Comparison of ENCODE assay signal across 1 cellular context in genomic region chr19:41449079-41449864, GRCh38.
TF ChIP-seq lines count a peak whose summit lies in the region.

No MANE protein-coding gene starts in this region.

TF ChIP-seq in K562, 482 proteins besides CTCF, POLR2A, EP300 and RAD21 (continued from another document):
- TF ChIP-seq PYGO2 (tag; IDR thresholded peaks at IDR 0.05) (no peak), CREB1 (IDR thresholded peaks at IDR 0.05) (peak; percentile 14; the same call in 1 of the 2 replicates), CREB1 (CRISPR knock-in tag; IDR thresholded peaks at IDR 0.05) (no peak), ETS1 (conservative IDR thresholded peaks at IDR 0.05; ENCODE audit: control insufficient read depth, low read depth, low read length) (no peak), TCF7L2 (IDR thresholded peaks at IDR 0.05; ENCODE audit: low read depth, low read length) (no peak), YY1 (IDR thresholded peaks at IDR 0.05; ENCODE audit: borderline replicate concordance in 1 of 3, control insufficient read depth in 1 of 3, extremely low read depth in 1 of 3, insufficient read depth in 3 of 3, insufficient read length in 1 of 3, insufficient replicate concordance in 2 of 3, low read depth in 1 of 3, low read length in 2 of 3) (no peak), ZNF518B (CRISPR knock-in tag; IDR thresholded peaks at IDR 0.05) (no peak), TSC22D4 (tag; IDR thresholded peaks at IDR 0.05) (no peak)
